10 cellular contexts compared by ENCODE assay signal in genomic region chr16:971582-971905, GRCh38. TPM values are rescaled to one million over a fixed set of nuclear protein-coding genes. Genes with fewer than 3 reads are reported as not detected.
DNase-seq lines count a peak whose midpoint lies in the region; ATAC-seq lines count a peak whose summit lies in the region.
"Had no signal": no experiment of that assay in that cellular context is flagged by ENCODE, and none has a peak within 500 bp of the region (broad histone marks: within the 10 kb centered on the region; RNA-seq: fewer than 3 reads in every experiment).

No MANE protein-coding gene starts in this region.

- ATAC-seq in T-helper 17 cell (no peak), HG02885 (IDR thresholded peaks at IDR 0.05; ENCODE audit: poor library complexity, unreplicated experiment) (no peak)

- H3K9me3 ChIP-seq in T-helper 17 cell (ENCODE audit: control insufficient read depth, low read length, poor library complexity, severe bottlenecking) (no peaks in the 10 kb centered on the region), iPS-20b (ENCODE audit: insufficient read depth, low read depth, low read length) (no peaks in the 10 kb centered on the region), stomach smooth muscle (ENCODE audit: control insufficient read depth in 2 of 2, low read length in 2 of 2) (no peaks in the 10 kb centered on the region), GM23248 (ENCODE audit: low read depth) (no peaks in the 10 kb centered on the region)
- H3K9me3 ChIP-seq: upper lobe of right lung had no signal

- peaks cover 21% of the 10 kb centered on the region for H3K4me1 Mint-ChIP-seq in activated naive CD4-positive, alpha-beta T cell treated with anti-CD3 and anti-CD28 coated beads, Interleukin-2, amount 10 ng/mL, durations not matched to agents 7 days and 5 days
- peaks cover 3% of the 10 kb centered on the region for H3K4me1 Mint-ChIP-seq in T-helper 17 cell

- no peaks in the 10 kb centered on the region for H3F3A ChIP-seq in GM23248 (ENCODE audit: insufficient read depth)

- H3K79me2 ChIP-seq in GM23248 (ENCODE audit: insufficient read depth) = peaks cover 8% of the 10 kb centered on the region; the same call in 1 of the 2 replicates

- peak overlapping the region; percentile 31 for H3K27ac Mint-ChIP-seq in activated naive CD4-positive, alpha-beta T cell treated with anti-CD3 and anti-CD28 coated beads, Interleukin-2, amount 10 ng/mL, durations not matched to agents 7 days and 5 days
- H3K27ac Mint-ChIP-seq in T-helper 17 cell = no peak overlapping the region

- peak overlapping the region; percentile 61; the same call in 1 of the 2 replicates for H3K4me3 ChIP-seq in iPS-20b (ENCODE audit: low read length)
- H3K4me3 ChIP-seq in stomach smooth muscle (ENCODE audit: low read length in 2 of 2) = peak overlapping the region; percentile 40 to 66
- H3K4me3 ChIP-seq in GM23248 = no peak overlapping the region

- no peaks in the 10 kb centered on the region for H4K20me1 ChIP-seq in GM23248 (ENCODE audit: insufficient read depth)

- H3K9me3 Mint-ChIP-seq in activated naive CD4-positive, alpha-beta T cell treated with anti-CD3 and anti-CD28 coated beads, Interleukin-2, amount 10 ng/mL, durations not matched to agents 7 days and 5 days = no peaks in the 10 kb centered on the region

- H3K36me3 ChIP-seq in iPS-20b (ENCODE audit: insufficient read depth, low read depth, low read length) (no peaks in the 10 kb centered on the region), stomach smooth muscle (ENCODE audit: control insufficient read depth in 2 of 2, insufficient read depth in 2 of 2, low read length in 2 of 2) (peaks cover 0 to 5% of the 10 kb centered on the region in 2 donors), GM23248 (ENCODE audit: low read depth) (no peaks in the 10 kb centered on the region)
- H3K36me3 ChIP-seq: upper lobe of right lung had no signal

- CTCF ChIA-PET in activated naive CD4-positive, alpha-beta T cell treated with anti-CD3 and anti-CD28 coated beads, Interleukin-2, amount 10 ng/mL, durations not matched to agents 7 days and 5 days (lab: Charles Lee) = no interaction called here

- H3K27ac ChIP-seq in iPS-20b (ENCODE audit: low read length) = no peak overlapping the region
- H3K27ac ChIP-seq in stomach smooth muscle (ENCODE audit: low read length) = no peak overlapping the region
- H3K27ac ChIP-seq in GM23248 = no peak overlapping the region
- H3K27ac ChIP-seq: epithelial cell of prostate, upper lobe of right lung had no signal

- H3K4me3 Mint-ChIP-seq in activated naive CD4-positive, alpha-beta T cell treated with anti-CD3 and anti-CD28 coated beads, Interleukin-2, amount 10 ng/mL, durations not matched to agents 7 days and 5 days = peak overlapping the region; percentile 24
- peak overlapping the region; percentile 80 for H3K4me3 Mint-ChIP-seq in T-helper 17 cell

- DNase-seq in activated naive CD4-positive, alpha-beta T cell treated with anti-CD3 and anti-CD28 coated beads, Interleukin-2, amount 10 ng/mL, durations not matched to agents 7 days and 5 days = no peak
- no peak for DNase-seq in activated naive CD4-positive, alpha-beta T cell treated with anti-CD3 and anti-CD28 coated beads, Interleukin-2, amount 50 U/mL, for 16 hours
- no peak for DNase-seq in T-helper 17 cell
- no peak for DNase-seq in SHP77 (lab: John Stamatoyannopoulos, UW)
- no peak for DNase-seq in GM23248

- H3K27me3 Mint-ChIP-seq in activated naive CD4-positive, alpha-beta T cell treated with anti-CD3 and anti-CD28 coated beads, Interleukin-2, amount 10 ng/mL, durations not matched to agents 7 days and 5 days = peaks cover 30% of the 10 kb centered on the region
- no peaks in the 10 kb centered on the region for H3K27me3 Mint-ChIP-seq in T-helper 17 cell

- no peak overlapping the region for H2AFZ ChIP-seq in GM23248

- H3K4me1 ChIP-seq in iPS-20b (ENCODE audit: insufficient read depth, low read length) (no peaks in the 10 kb centered on the region; the same call in 1 of the 2 replicates), stomach smooth muscle (ENCODE audit: control insufficient read depth, insufficient read depth, low read length) (peaks cover 23% of the 10 kb centered on the region), GM23248 (ENCODE audit: insufficient read depth) (no peaks in the 10 kb centered on the region)

- in situ Hi-C loops in GM23248 (cut with MboI) = no loop called here

- H3K36me3 Mint-ChIP-seq in activated naive CD4-positive, alpha-beta T cell treated with anti-CD3 and anti-CD28 coated beads, Interleukin-2, amount 10 ng/mL, durations not matched to agents 7 days and 5 days = peaks cover 8% of the 10 kb centered on the region
- H3K36me3 Mint-ChIP-seq in T-helper 17 cell (ENCODE audit: low read depth) = no peaks in the 10 kb centered on the region

- H3K9ac ChIP-seq in iPS-20b (ENCODE audit: low read depth, low read length) = no peak overlapping the region
- H3K9ac ChIP-seq in stomach smooth muscle (ENCODE audit: low read length in 2 of 2) = no peak overlapping the region
- no peak overlapping the region for H3K9ac ChIP-seq in GM23248

- 92 to 95% methylated on average over 5 of the region's 5 CpGs for WGBS in GM23248 (ENCODE audit: low coverage in 1 of 2, low lambda C conversion rate in 2 of 2, missing lambda C conversion rate in 2 of 2), 2 experiments

- H3K27me3 ChIP-seq in iPS-20b (ENCODE audit: insufficient read depth, low read length) (peaks cover 22% of the 10 kb centered on the region), stomach smooth muscle (ENCODE audit: control insufficient read depth in 1 of 2, insufficient read depth in 2 of 2, low read length in 2 of 2) (no peaks in the 10 kb centered on the region), GM23248 (replicated peaks; ENCODE audit: insufficient read depth) (no peaks in the 10 kb centered on the region)
- H3K27me3 ChIP-seq: upper lobe of right lung had no signal

- H3K9me2 ChIP-seq in GM23248 (ENCODE audit: insufficient read depth) = no peaks in the 10 kb centered on the region

- H3K4me2 ChIP-seq in GM23248 (ENCODE audit: unreplicated experiment) = no peak overlapping the region

RNA-seq across cellular contexts. Expression of gene LMF1, which starts 0.8 kb away (rescaled TPM):
- total RNA-seq in T-helper 17 cell = 10 to 100 TPM; 44.4 to 45.6 TPM
- total RNA-seq in GM23248 (2014; rRNA removed; shearing (Covaris generic)) = 37.8 and 53.0 TPM in 2 replicates
- 23.1 and 24.6 TPM in 2 replicates for polyA plus RNA-seq in GM23248 (2016; fragmentation: Nextera tagmentation; extraction: Ambion mirVana)

RNA-seq across cellular contexts. Expression of gene SOX8, which starts 10.0 kb away (rescaled TPM):
- total RNA-seq in T-helper 17 cell = 1 to 10 TPM; 1.1 to 3.1 TPM
- total RNA-seq in GM23248 (2014; rRNA removed; shearing (Covaris generic)) = 0.43 and 0.89 TPM in 2 replicates
- polyA plus RNA-seq in GM23248 (2016; fragmentation: Nextera tagmentation; extraction: Ambion mirVana) = 0.08 and 0.15 TPM in 2 replicates
